25 cellular contexts compared by ENCODE assay signal in genomic region chr17:50120475-50121253, GRCh38. TPM values are rescaled to one million over a fixed set of nuclear protein-coding genes. Genes with fewer than 3 reads are reported as not detected.
"Had no signal": no experiment of that assay in that cellular context is flagged by ENCODE, and none has a peak within 500 bp of the region (broad histone marks: within the 10 kb centered on the region; RNA-seq: fewer than 3 reads in every experiment).

No MANE protein-coding gene starts in this region.

- DNase-seq: Karpas-422, KG1, MG63, NCI-H1092, NCI-H1105 treated with DMSO at 0.1 percent for 48 hours, NCI-H1417 treated with DMSO at 0.1 percent for 48 hours, NCI-H146, NCI-H1694 treated with DMSO at 0.1 percent for 48 hours, NCI-H1930, NCI-H2081 treated with DMSO at 0.1 percent for 48 hours, NCI-H2171, NCI-H226, NCI-H446, NCI-H510A, NCI-H524 treated with DMSO at 0.1 percent for 48 hours, NCI-H69, NCI-H774, PC-3, SHP77 treated with DMSO at 0.1 percent for 48 hours, SJCRH30, T-helper 1 cell had no signal

- H3K9me3 ChIP-seq: MG63, SJCRH30 had no signal

- H3K36me3 ChIP-seq: MG63, SJCRH30 had no signal

- H3K27me3 ChIP-seq: SJCRH30 had no signal

- ATAC-seq: Panc1, PC-3, SK-N-SH treated with all-trans-retinoic acid at 6 μM for 48 hours had no signal

- H3K27ac ChIP-seq: RWPE1, SJCRH30 had no signal

- H3K4me3 ChIP-seq: MG63, SJCRH30 had no signal

RNA-seq across cellular contexts. Expression of gene SAMD14, which starts 9.3 kb away (rescaled TPM):
- total RNA-seq: HT1080 had no signal

RNA-seq across cellular contexts. Expression of gene SGCA, which starts 45.1 kb away (rescaled TPM):
- total RNA-seq: HT1080, PC-3 had no signal
